15 cellular contexts compared by ENCODE assay signal in genomic region chr18:58364867-58365533, GRCh38.
DNase-seq lines count a peak whose midpoint lies in the region; ATAC-seq, FAIRE-seq and TF ChIP-seq lines count a peak whose summit lies in the region.
"Had no signal": no experiment of that assay in that cellular context is flagged by ENCODE, and none has a peak within 500 bp of the region (broad histone marks: within the 10 kb centered on the region; RNA-seq: fewer than 3 reads in every experiment).

No MANE protein-coding gene starts in this region.

- no peak overlapping the region for H3K9ac ChIP-seq in adipocyte (ENCODE audit: low read length)
- H3K9ac ChIP-seq: neural progenitor cell had no signal

- no peaks in the 10 kb centered on the region for H3K27me3 ChIP-seq in adipocyte (replicated peaks; ENCODE audit: control insufficient read depth, insufficient read depth, low read length)
- no peaks in the 10 kb centered on the region for H3K27me3 ChIP-seq in foreskin keratinocyte
- no peaks in the 10 kb centered on the region for H3K27me3 ChIP-seq in stomach
- H3K27me3 ChIP-seq: colonic mucosa, neural progenitor cell had no signal

- ATAC-seq in foreskin keratinocyte (peak; percentile 40), mucosa of descending colon (no peak)

- H3K9me3 ChIP-seq in adipocyte (ENCODE audit: control insufficient read depth, low read length) (no peaks in the 10 kb centered on the region), stomach (no peaks in the 10 kb centered on the region), mucosa of descending colon (no peaks in the 10 kb centered on the region)
- H3K9me3 ChIP-seq: colonic mucosa had no signal

- no peaks in the 10 kb centered on the region for H3K36me3 Mint-ChIP-seq in activated naive CD8-positive, alpha-beta T cell treated with anti-CD3 and anti-CD28 coated beads for 36 hours

- peak; percentile 77 for FAIRE-seq in H54 (lab: Jason Lieb, UNC)

- no peaks in the 10 kb centered on the region for H3K27me3 Mint-ChIP-seq in activated naive CD8-positive, alpha-beta T cell treated with anti-CD3 and anti-CD28 coated beads for 36 hours
- H3K27me3 Mint-ChIP-seq: activated naive CD4-positive, alpha-beta T cell treated with anti-CD3 and anti-CD28 coated beads, Interleukin-2, amount 50 U/mL, for 24 hours had no signal

- intact Hi-C loops in stomach (cut with DNase I; ENCODE audit: low total_unique reads) (no loop called here), mucosa of descending colon (cut with DNase I, micrococcal nuclease) (no loop called here)

- H3K36me3 ChIP-seq in adipocyte (ENCODE audit: control insufficient read depth, insufficient read depth, low read length, severe bottlenecking): no peaks in the 10 kb centered on the region
- H3K36me3 ChIP-seq in stomach: peaks cover 48 to 83% (median 69%) of the 10 kb centered on the region in 4 donors
- peaks cover 4% of the 10 kb centered on the region for H3K36me3 ChIP-seq in mucosa of descending colon (ENCODE audit: low read depth)
- H3K36me3 ChIP-seq: colonic mucosa had no signal

- H3K4me1 ChIP-seq in adipocyte (ENCODE audit: control insufficient read depth, insufficient read depth, low read length) (peaks cover 45% of the 10 kb centered on the region), foreskin keratinocyte (no peaks in the 10 kb centered on the region), stomach (peaks cover 0 to 7% (median 2%) of the 10 kb centered on the region in 4 donors), mucosa of descending colon (ENCODE audit: low read depth) (no peaks in the 10 kb centered on the region)
- H3K4me1 ChIP-seq: colonic mucosa, neural progenitor cell had no signal

- TF ChIP-seq POLR2A in H54 (IDR thresholded peaks at IDR 0.05; ENCODE audit: low read depth, low read length): no peak
- no peak for TF ChIP-seq POLR2A in stomach (IDR thresholded peaks at IDR 0.05)

- WGBS in stomach, 5 donors: 90 to 96% (median 94%) methylated on average over 7 of the region's 7 CpGs

- no peak for TF ChIP-seq EP300 in stomach (IDR thresholded peaks at IDR 0.05)

- H3K4me3 Mint-ChIP-seq in activated naive CD8-positive, alpha-beta T cell treated with anti-CD3 and anti-CD28 coated beads for 36 hours: no peak overlapping the region
- H3K4me3 Mint-ChIP-seq: activated naive CD4-positive, alpha-beta T cell treated with anti-CD3 and anti-CD28 coated beads, Interleukin-2, amount 50 U/mL, for 24 hours; neural progenitor cell had no signal

- no peak overlapping the region for H3K27ac Mint-ChIP-seq in activated naive CD8-positive, alpha-beta T cell treated with anti-CD3 and anti-CD28 coated beads for 36 hours
- H3K27ac Mint-ChIP-seq: activated naive CD4-positive, alpha-beta T cell treated with anti-CD3 and anti-CD28 coated beads, Interleukin-2, amount 50 U/mL, for 24 hours; neural progenitor cell had no signal

- H3K4me1 Mint-ChIP-seq in activated naive CD8-positive, alpha-beta T cell treated with anti-CD3 and anti-CD28 coated beads for 36 hours: no peaks in the 10 kb centered on the region
- H3K4me1 Mint-ChIP-seq: activated naive CD4-positive, alpha-beta T cell treated with anti-CD3 and anti-CD28 coated beads, Interleukin-2, amount 50 U/mL, for 24 hours had no signal

- no peaks in the 10 kb centered on the region for H3K9me3 Mint-ChIP-seq in activated naive CD8-positive, alpha-beta T cell treated with anti-CD3 and anti-CD28 coated beads for 36 hours
- H3K9me3 Mint-ChIP-seq: activated naive CD4-positive, alpha-beta T cell treated with anti-CD3 and anti-CD28 coated beads, Interleukin-2, amount 50 U/mL, for 24 hours; neural progenitor cell had no signal

- DNase-seq in A172 (ENCODE audit: low spot score) (peak; percentile 44), H54 (ENCODE audit: insufficient read length, low spot score) (peak; percentile 47), adipocyte (ENCODE audit: low read depth) (peak; percentile 26), foreskin keratinocyte (no peak), stomach (no peak), mucosa of descending colon (no peak), amygdala (lab: John Stamatoyannopoulos, UW) (no peak)
- DNase-seq in activated naive CD8-positive, alpha-beta T cell treated with anti-CD3 and anti-CD28 coated beads for 36 hours: no peak
- DNase-seq: colonic mucosa, DMS 273 treated with DMSO at 0.1 percent for 48 hours had no signal

- no peak for TF ChIP-seq CTCF in foreskin keratinocyte (conservative IDR thresholded peaks at IDR 0.05)
- no peak for TF ChIP-seq CTCF in stomach (IDR thresholded peaks at IDR 0.05)
- TF ChIP-seq CTCF in mucosa of descending colon (IDR thresholded peaks at IDR 0.05): no peak

- no peak overlapping the region for H3K4me3 ChIP-seq in adipocyte (ENCODE audit: low read length)
- H3K4me3 ChIP-seq in stomach: no peak overlapping the region
- no peak overlapping the region for H3K4me3 ChIP-seq in mucosa of descending colon
- H3K4me3 ChIP-seq: colonic mucosa, lung, neural progenitor cell, skin epidermis had no signal

- H3K27ac ChIP-seq in foreskin keratinocyte: no peak overlapping the region
- no peak overlapping the region for H3K27ac ChIP-seq in stomach
- H3K27ac ChIP-seq: colonic mucosa, neural progenitor cell, VCaP had no signal

Comparison
In these comparisons a context has a peak if more than half of its experiments do, and no peak if none do; other contexts are left out.
1. DNase-seq: peak in A172 (single experiment), H54 (single experiment) and adipocyte (single experiment); none in foreskin keratinocyte (0 of 2), stomach (single experiment), activated naive CD8-positive, alpha-beta T cell treated with anti-CD3 and anti-CD28 coated beads for 36 hours (single experiment), mucosa of descending colon (0 of 3) and amygdala (0 of 56).